ENCODE assay signal across 8 cellular contexts in genomic region chr18:42053188-42053781, GRCh38.
A peak's percentile ranks its signal among the peaks of the same experiment; 100 is the strongest.
DNase-seq lines count a peak whose midpoint lies in the region; ATAC-seq and TF ChIP-seq lines count a peak whose summit lies in the region.

No MANE protein-coding gene starts in this region.

- DNase-seq in AG04449 (ENCODE audit: low read depth, low spot score) (no peak), NCI-H345 treated with DMSO at 0.1 percent for 48 hours (lab: John Stamatoyannopoulos, UW; ENCODE audit: unreplicated experiment) (peak; percentile 54), ecto neural progenitor cell (ENCODE audit: low spot score) (peak; percentile 47), mesendoderm (peak; percentile 51)
- peak; percentile 42 to 61 for DNase-seq in activated CD4-positive, alpha-beta T cell treated with anti-CD3 and anti-CD28 coated beads, Interleukin-2, amount 50 U/mL, for 4 hours
- DNase-seq in stimulated activated CD8-positive, alpha-beta memory T cell treated with anti-CD3 and anti-CD28 coated beads, Interleukin-4, amount 100 ng/mL, for 48 hours, result peak; percentile 76

- H3K18ac ChIP-seq in mesendoderm (ENCODE audit: low read length), result no peak overlapping the region

- H3K4me1 ChIP-seq in mesendoderm (ENCODE audit: control insufficient read depth, low read depth, low read length), result no peaks in the 10 kb centered on the region

- H3K4ac ChIP-seq in mesendoderm (ENCODE audit: low read depth, low read length), result no peak overlapping the region

- no peak overlapping the region for H2AK5ac ChIP-seq in mesendoderm (ENCODE audit: low read length)

- H3K4me3 ChIP-seq in AG04449 (ENCODE audit: low read depth, low read length), result no peak overlapping the region
- H3K4me3 ChIP-seq in mesendoderm (ENCODE audit: low read length), result no peak overlapping the region

- TF ChIP-seq CTCF in AG04449 (IDR thresholded peaks at IDR 0.05; ENCODE audit: insufficient read depth, low read length, missing control alignments), result peak; percentile 66

- no peak overlapping the region for H2BK15ac ChIP-seq in mesendoderm (replicated peaks; ENCODE audit: low read depth)

- H2BK120ac ChIP-seq in mesendoderm (ENCODE audit: low read depth, low read length), result no peak overlapping the region

- no peak overlapping the region for H3K27ac ChIP-seq in mesendoderm (ENCODE audit: low read depth, low read length)

- no peaks in the 10 kb centered on the region for H3K36me3 ChIP-seq in mesendoderm (ENCODE audit: control insufficient read depth, insufficient read depth, low read length)

- no peaks in the 10 kb centered on the region for H3K79me1 ChIP-seq in mesendoderm (ENCODE audit: low read length)

- no peak overlapping the region for H3K4me2 ChIP-seq in mesendoderm (ENCODE audit: low read length)

- no peaks in the 10 kb centered on the region for H3K79me2 ChIP-seq in mesendoderm (ENCODE audit: control insufficient read depth, insufficient read depth, low read length)

- H4K5ac ChIP-seq in mesendoderm (ENCODE audit: low read length), result no peak overlapping the region

- H4K8ac ChIP-seq in mesendoderm (ENCODE audit: low read depth, low read length), result no peak overlapping the region

- no peak overlapping the region for H3K9ac ChIP-seq in mesendoderm (ENCODE audit: low read length)

- H3K56ac ChIP-seq in mesendoderm (ENCODE audit: low read length), result no peak overlapping the region

- POLR2A ChIA-PET in AG04449 (lab: Yijun Ruan, JAX), result no interaction called here

- no peaks in the 10 kb centered on the region for H3K27me3 ChIP-seq in mesendoderm (ENCODE audit: insufficient read depth, low read length, poor library complexity)

- CTCF ChIA-PET in AG04449 (lab: Yijun Ruan, JAX), result interaction anchor here (0.7 to 5.9 kb wide), 32 partner anchors 8 to 1534 kb away, joined by 3 to 143 read pairs (median 6); no protein-coding TSS in a partner anchor

- H2BK5ac ChIP-seq in mesendoderm (ENCODE audit: low read length), result no peak overlapping the region

- no CpG with 5 or more reads among the region's 5 CpGs for WGBS in mesendoderm (ENCODE audit: extremely low coverage, insufficient coverage, low lambda C conversion rate)

- ATAC-seq in GM18519 (IDR thresholded peaks at IDR 0.05; ENCODE audit: low FRiP score, unreplicated experiment) (peak; percentile 89), HG03066 (IDR thresholded peaks at IDR 0.05; ENCODE audit: low read depth, unreplicated experiment) (peak; percentile 92)

- no peak overlapping the region for H3K23ac ChIP-seq in mesendoderm (ENCODE audit: low read length)
